ENCODE assay signal across 22 cellular contexts in the genomic region with DNA sequence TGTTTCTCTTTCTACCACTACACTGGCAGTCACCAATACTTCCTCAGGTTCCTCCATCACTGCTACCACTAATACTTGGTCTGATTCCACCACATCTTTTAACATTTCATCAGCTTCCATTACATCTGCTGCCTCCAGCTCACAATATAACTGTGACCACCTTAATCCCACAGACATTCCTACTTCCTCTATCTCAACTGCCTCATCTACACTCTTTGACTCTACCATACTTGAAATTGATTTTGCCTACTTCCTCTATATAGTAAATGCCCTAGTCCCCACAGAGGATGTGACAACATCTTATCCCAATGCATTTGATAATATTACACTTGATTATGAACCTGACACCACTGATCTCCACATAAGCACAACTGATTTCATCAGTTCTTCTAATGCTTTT.
"Had no signal": no experiment of that assay in that cellular context is flagged by ENCODE, and none has a peak within 500 bp of the region (broad histone marks: within the 10 kb centered on the region; RNA-seq: fewer than 3 reads in every experiment).

No MANE protein-coding gene starts in this region.

- H3K36me3 Mint-ChIP-seq: activated naive CD8-positive, alpha-beta T cell treated with anti-CD3 and anti-CD28 coated beads, Interleukin-2, amount 10 ng/mL, durations not matched to agents 7 days and 5 days had no signal

- H3K36me3 ChIP-seq: adrenal gland had no signal

- DNase-seq: activated CD4-positive, alpha-beta T cell treated with anti-CD3 and anti-CD28 coated beads for 4 hours; activated CD8-positive, alpha-beta memory T cell treated with anti-CD3 and anti-CD28 coated beads, Interleukin-2, amount 50 U/mL, for 4 hours; activated CD8-positive, alpha-beta T cell treated with anti-CD3 and anti-CD28 coated beads for 36 hours; activated gamma-delta T cell treated with Interleukin-2 at 50 U/mL for 16 hours; activated naive CD4-positive, alpha-beta T cell treated with anti-CD3 and anti-CD28 coated beads, Interleukin-2, amount 50 U/mL, for 16 hours; activated naive CD8-positive, alpha-beta T cell treated with anti-CD3 and anti-CD28 coated beads, Interleukin-2, amount 10 ng/mL, durations not matched to agents 7 days and 5 days; activated T-cell treated with anti-CD3 and anti-CD28 coated beads, Interleukin-2, amount 50 U/mL, for 72 hours; adrenal gland; anterior cingulate cortex; cerebellar nuclear complex; NCI-H1105 treated with DMSO at 0.1 percent for 48 hours; NCI-H1436 treated with DMSO at 0.1 percent for 48 hours; NCI-H187; NCI-H2081; NCI-H510A treated with DMSO at 0.1 percent for 48 hours; RPMI8226; T-helper 1 cell had no signal

- H3K27ac ChIP-seq: adrenal gland, SK-N-MC had no signal

- ATAC-seq: activated CD4-positive, CD25-positive, alpha-beta regulatory T cell treated with anti-CD3 and anti-CD28 coated beads, Interleukin-2, amount 50 U/mL, for 24 hours; activated CD8-positive, alpha-beta T cell treated with anti-CD3 and anti-CD28 coated beads for 36 hours; activated T-cell treated with anti-CD3 and anti-CD28 coated beads, Interleukin-2, amount 50 U/mL, for 72 hours; Right ventricle myocardium inferior had no signal

- H3K4me1 Mint-ChIP-seq: activated naive CD8-positive, alpha-beta T cell treated with anti-CD3 and anti-CD28 coated beads, Interleukin-2, amount 10 ng/mL, durations not matched to agents 7 days and 5 days had no signal

- H3K27me3 Mint-ChIP-seq: activated naive CD8-positive, alpha-beta T cell treated with anti-CD3 and anti-CD28 coated beads, Interleukin-2, amount 10 ng/mL, durations not matched to agents 7 days and 5 days; dendritic cell treated with granulocyte-macrophage colony-stimulating factor and Interleukin-4, amounts not matched to agents 40 ng/mL and 50 ng/mL, for 4 days had no signal

- H3K27ac Mint-ChIP-seq: activated CD8-positive, alpha-beta T cell treated with anti-CD3 and anti-CD28 coated beads for 36 hours; activated naive CD8-positive, alpha-beta T cell treated with anti-CD3 and anti-CD28 coated beads, Interleukin-2, amount 10 ng/mL, durations not matched to agents 7 days and 5 days; activated T-cell treated with anti-CD3 and anti-CD28 coated beads, Interleukin-2, amount 50 U/mL, for 72 hours; activated T-helper 2 cell treated with anti-CD3 and anti-CD28 coated beads, Interferon-gamma antibody, Interleukin-2, Interleukin-4, amounts not matched to agents 10 μg/mL and 5 μg/mL and 100 μg/mL, durations not matched to agents 14 hours and 24 hours and 36 hours; dendritic cell treated with granulocyte-macrophage colony-stimulating factor and Interleukin-4, amounts not matched to agents 40 ng/mL and 50 ng/mL, for 4 days had no signal

- H3K27me3 ChIP-seq: adrenal gland had no signal

- H3K9me3 Mint-ChIP-seq: activated T-helper 2 cell treated with anti-CD3 and anti-CD28 coated beads, Interferon-gamma antibody, Interleukin-2, Interleukin-4, amounts not matched to agents 10 μg/mL and 5 μg/mL and 100 μg/mL, durations not matched to agents 14 hours and 24 hours and 36 hours had no signal

- H3K4me3 ChIP-seq: adrenal gland, SK-N-MC had no signal

- H3K4me3 Mint-ChIP-seq: activated CD8-positive, alpha-beta T cell treated with anti-CD3 and anti-CD28 coated beads for 36 hours; activated naive CD8-positive, alpha-beta T cell treated with anti-CD3 and anti-CD28 coated beads, Interleukin-2, amount 10 ng/mL, durations not matched to agents 7 days and 5 days; activated T-cell treated with anti-CD3 and anti-CD28 coated beads, Interleukin-2, amount 50 U/mL, for 72 hours; dendritic cell treated with granulocyte-macrophage colony-stimulating factor and Interleukin-4, amounts not matched to agents 40 ng/mL and 50 ng/mL, for 4 days had no signal

- H3K4me1 ChIP-seq: adrenal gland had no signal

- H3K9me3 ChIP-seq: adrenal gland had no signal
